Comparison of ENCODE assay signal across 8 cellular contexts in genomic region chr13:110593430-110594130, GRCh38. TPM values are rescaled to one million over a fixed set of nuclear protein-coding genes. Genes with fewer than 3 reads are reported as not detected.
DNase-seq lines count a peak whose midpoint lies in the region; ATAC-seq and TF ChIP-seq lines count a peak whose summit lies in the region.

No MANE protein-coding gene starts in this region.

- no peaks in the 10 kb centered on the region for H3K36me3 Mint-ChIP-seq in activated naive CD4-positive, alpha-beta T cell treated with anti-CD3 and anti-CD28 coated beads, Interleukin-2, amount 10 ng/mL, durations not matched to agents 7 days and 5 days

- peak; percentile 60 for TF ChIP-seq CTCF in RWPE1 (conservative IDR thresholded peaks at IDR 0.05; ENCODE audit: low read depth)
- peak; percentile 62 for TF ChIP-seq CTCF in epithelial cell of esophagus (IDR thresholded peaks at IDR 0.05; ENCODE audit: insufficient read depth, low read depth, low read length, missing control alignments)

- H3K27me3 Mint-ChIP-seq in activated naive CD4-positive, alpha-beta T cell treated with anti-CD3 and anti-CD28 coated beads, Interleukin-2, amount 10 ng/mL, durations not matched to agents 7 days and 5 days, result peaks cover 13% of the 10 kb centered on the region

- H3K4me1 Mint-ChIP-seq in activated naive CD4-positive, alpha-beta T cell treated with anti-CD3 and anti-CD28 coated beads, Interleukin-2, amount 10 ng/mL, durations not matched to agents 7 days and 5 days, result no peaks in the 10 kb centered on the region

- POLR2A ChIA-PET in RWPE1 (lab: Yijun Ruan, JAX; ENCODE audit: low non-redundant PET), result no interaction called here

- peak; percentile 34 for DNase-seq in activated naive CD4-positive, alpha-beta T cell treated with anti-CD3 and anti-CD28 coated beads, Interleukin-2, amount 10 ng/mL, durations not matched to agents 7 days and 5 days
- DNase-seq in activated naive CD4-positive, alpha-beta T cell treated with Interleukin-2 at 50 U/mL for 16 hours, result no peak
- DNase-seq in HuH-7 (ENCODE audit: low spot score), result peak; percentile 74
- DNase-seq in RWPE1 (ENCODE audit: low spot score), result peak; percentile 48
- peak; percentile 70 for DNase-seq in epithelial cell of esophagus (ENCODE audit: low read depth)
- DNase-seq in myocyte (ENCODE audit: low read depth), result peak; percentile 65

- CTCF ChIA-PET in activated naive CD4-positive, alpha-beta T cell treated with anti-CD3 and anti-CD28 coated beads, Interleukin-2, amount 10 ng/mL, durations not matched to agents 7 days and 5 days (lab: Charles Lee), result interaction anchor here (0.6 to 1.9 kb wide), 8 partner anchors 23 to 474 kb away, joined by 3 to 9 read pairs (median 4); no protein-coding TSS in a partner anchor
- CTCF ChIA-PET in RWPE1 (lab: Yijun Ruan, JAX), result interaction anchor here (0.6 to 1.2 kb wide), 5 partner anchors 9 to 283 kb away, joined by 3 to 5 read pairs (median 3); no protein-coding TSS in a partner anchor

- no peak overlapping the region for H3K4me3 ChIP-seq in epithelial cell of esophagus (ENCODE audit: low read length)

- no peak overlapping the region for H3K4me3 Mint-ChIP-seq in activated naive CD4-positive, alpha-beta T cell treated with anti-CD3 and anti-CD28 coated beads, Interleukin-2, amount 10 ng/mL, durations not matched to agents 7 days and 5 days

- no peaks in the 10 kb centered on the region for H3K9me3 Mint-ChIP-seq in activated naive CD4-positive, alpha-beta T cell treated with anti-CD3 and anti-CD28 coated beads, Interleukin-2, amount 10 ng/mL, durations not matched to agents 7 days and 5 days

- H3K27ac ChIP-seq in RWPE1, result no peak overlapping the region

- no peak overlapping the region for H3K27ac Mint-ChIP-seq in activated naive CD4-positive, alpha-beta T cell treated with anti-CD3 and anti-CD28 coated beads, Interleukin-2, amount 10 ng/mL, durations not matched to agents 7 days and 5 days

- ATAC-seq in GM21423 (IDR thresholded peaks at IDR 0.05; ENCODE audit: unreplicated experiment), result peak; percentile 85
- no peak for ATAC-seq in HG02970 (IDR thresholded peaks at IDR 0.05; ENCODE audit: low FRiP score, unreplicated experiment)

RNA-seq across cellular contexts. Expression of gene NAXD, which starts 21.8 kb away (rescaled TPM):
- 22.5 and 29.2 TPM in 2 replicates for total RNA-seq in myocyte
- 36.7 TPM for polyA plus RNA-seq in myocyte (2012)

RNA-seq across cellular contexts. Expression of gene RAB20, which starts 32.1 kb away (rescaled TPM):
- 0.29 and 0.47 TPM in 2 replicates for total RNA-seq in myocyte
- polyA plus RNA-seq in myocyte (2012), result 0.69 TPM
